8 cellular contexts compared by ENCODE assay signal in the genomic region with DNA sequence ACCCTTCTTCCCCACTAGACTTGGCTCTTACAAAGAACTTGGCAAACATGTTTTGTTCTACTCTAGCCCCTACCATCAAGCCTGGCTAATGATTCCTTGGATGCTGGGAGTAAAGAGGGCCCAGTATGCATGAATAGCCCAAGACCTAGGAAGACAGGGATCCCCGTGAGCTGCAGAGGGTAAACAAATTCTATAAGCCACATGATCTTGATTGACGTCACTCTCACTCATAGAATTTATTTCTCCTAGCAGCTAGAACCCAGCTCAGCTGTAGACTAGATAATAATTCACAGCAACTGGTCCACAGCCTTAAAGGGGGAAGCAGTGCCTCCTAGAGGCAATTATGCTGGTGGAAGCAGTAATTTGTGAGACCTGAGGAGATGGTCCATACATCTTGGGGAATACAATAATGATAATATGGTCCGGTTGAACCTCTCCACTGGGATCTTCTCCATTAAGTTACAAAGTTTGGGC. TPM values are rescaled to one million over a fixed set of nuclear protein-coding genes. Genes with fewer than 3 reads are reported as not detected.
DNase-seq lines count a peak whose midpoint lies in the region; ATAC-seq and TF ChIP-seq lines count a peak whose summit lies in the region.

No MANE protein-coding gene starts in this region.

- H3K27me3 Mint-ChIP-seq in endodermal cell (ENCODE audit: insufficient read depth): no peaks in the 10 kb centered on the region

- no peaks in the 10 kb centered on the region for H3K4me1 ChIP-seq in endodermal cell (ENCODE audit: control insufficient read depth, insufficient read depth, low read length)
- no peaks in the 10 kb centered on the region for H3K4me1 ChIP-seq in prostate gland (replicated peaks)

- POLR2A ChIA-PET in HEK293T (lab: Yijun Ruan, JAX): no interaction called here

- H3K4me1 Mint-ChIP-seq in endodermal cell: peaks cover 5% of the 10 kb centered on the region

- H3K4me3 Mint-ChIP-seq in endodermal cell: no peak overlapping the region

- TF ChIP-seq CTCF in 22Rv1 (IDR thresholded peaks at IDR 0.05) (peak; percentile 45), endodermal cell (conservative IDR thresholded peaks at IDR 0.05) (peak; percentile 80), prostate gland (IDR thresholded peaks at IDR 0.05) (peak in 1 of 4 experiments; percentile 22)

- peak; percentile 72 for DNase-seq in endodermal cell
- DNase-seq in stimulated activated CD8-positive, alpha-beta memory T cell treated with anti-CD3 and anti-CD28 coated beads, Interleukin-12 subunit alpha, Interleukin-12 subunit beta, amount 100 ng/mL, for 4 hours (ENCODE audit: low read depth): peak; percentile 24
- DNase-seq in HEK293T (ENCODE audit: extremely low spot score): no peak
- DNase-seq in prostate gland (ENCODE audit: low spot score): no peak
- DNase-seq in SIG-M5 (lab: John Stamatoyannopoulos, UW): no peak

- no peak overlapping the region for H3K9ac ChIP-seq in endodermal cell (ENCODE audit: extremely low read depth, low read length, poor library complexity, severe bottlenecking)

- TF ChIP-seq POLR2A in prostate gland (IDR thresholded peaks at IDR 0.05): no peak

- WGBS in endodermal cell (ENCODE audit: insufficient coverage in 1 of 2, insufficient read length in 1 of 2), 2 experiments: 58 to 83% methylated on average over 3 of the region's 3 CpGs
- WGBS in prostate gland: 83% methylated on average over 3 of the region's 3 CpGs

- H3K36me3 ChIP-seq in endodermal cell (ENCODE audit: control insufficient read depth, insufficient read depth, low read length) (peaks cover 8% of the 10 kb centered on the region), prostate gland (no peaks in the 10 kb centered on the region)

- H3K27ac ChIP-seq in 22Rv1 (no peak overlapping the region), endodermal cell (ENCODE audit: low read depth, low read length) (no peak overlapping the region), prostate gland (no peak overlapping the region)

- CTCF ChIA-PET in HEK293T (lab: Yijun Ruan, JAX): interaction anchor here (1.2 kb wide), 1 partner anchor 16 kb away, joined by 3 read pairs; a partner anchor contains a TSS

- H3K36me3 Mint-ChIP-seq in endodermal cell (ENCODE audit: low read depth): peaks cover 8% of the 10 kb centered on the region

- no peak overlapping the region for H3K27ac Mint-ChIP-seq in endodermal cell

- ATAC-seq in GM18907 (IDR thresholded peaks at IDR 0.05; ENCODE audit: unreplicated experiment) (peak; percentile 70), SK-N-SH treated with all-trans-retinoic acid at 6 μM for 48 hours (peak; percentile 63)

- no peaks in the 10 kb centered on the region for H3K9me3 Mint-ChIP-seq in endodermal cell

- intact Hi-C loops in prostate gland (cut with DNase I): no loop called here

- H3K9me3 ChIP-seq in endodermal cell (ENCODE audit: control insufficient read depth, low read length): no peaks in the 10 kb centered on the region
- no peaks in the 10 kb centered on the region for H3K9me3 ChIP-seq in prostate gland

- H3K4me3 ChIP-seq in endodermal cell (ENCODE audit: low read length): no peak overlapping the region
- no peak overlapping the region for H3K4me3 ChIP-seq in prostate gland

- H3K27me3 ChIP-seq in endodermal cell (ENCODE audit: control insufficient read depth, insufficient read depth, low read length, poor library complexity, severe bottlenecking) (no peaks in the 10 kb centered on the region), prostate gland (replicated peaks; ENCODE audit: insufficient read depth) (no peaks in the 10 kb centered on the region)

TF ChIP-seq in SK-N-SH treated with all-trans-retinoic acid at 6 μM for 48 hours, 23 proteins besides CTCF, POLR2A, EP300 and RAD21:
- no peak for TF ChIP-seq ESRRG (CRISPR knock-in tag; IDR thresholded peaks at IDR 0.05)
TF ChIP-seq in SK-N-SH treated with all-trans-retinoic acid at 6 μM for 48 hours: peak in this region for 0.

TF ChIP-seq in HEK293T, 16 proteins besides CTCF, POLR2A, EP300 and RAD21:
- no peak for TF ChIP-seq HDGF (IDR thresholded peaks at IDR 0.05; ENCODE audit: borderline replicate concordance)
- TF ChIP-seq FOXK2 (IDR thresholded peaks at IDR 0.05): no peak
- no peak for TF ChIP-seq BHLHE40 (IDR thresholded peaks at IDR 0.05; ENCODE audit: borderline replicate concordance)
- no peak for TF ChIP-seq SP1 (IDR thresholded peaks at IDR 0.05)
- TF ChIP-seq ZNF384 (IDR thresholded peaks at IDR 0.05): no peak
- no peak for TF ChIP-seq L3MBTL2 (conservative IDR thresholded peaks at IDR 0.05)
- TF ChIP-seq LEF1 (IDR thresholded peaks at IDR 0.05; ENCODE audit: borderline replicate concordance): no peak
- no peak for TF ChIP-seq CTBP1 (IDR thresholded peaks at IDR 0.05; ENCODE audit: borderline replicate concordance)
- TF ChIP-seq FOXA1 (IDR thresholded peaks at IDR 0.05): no peak
- no peak for TF ChIP-seq ELF4 (IDR thresholded peaks at IDR 0.05)

RNA-seq across cellular contexts. Expression of a gene that starts 16.1 kb away (rescaled TPM):
- 10 to 100 TPM; 74.5 to 75.1 TPM for total RNA-seq in endodermal cell
- polyA plus RNA-seq in endodermal cell (2013, experiment 1 of 2): 63.9 TPM
- 57.4 TPM for polyA plus RNA-seq in endodermal cell (2013, experiment 2 of 2)
- total RNA-seq in prostate gland: 10 to 100 TPM; 52.0 to 53.3 TPM

RNA-seq across cellular contexts. Expression of a gene that starts 35.0 kb away (rescaled TPM):
- total RNA-seq in endodermal cell (100 to 1,000 TPM; 176 to 183 TPM), prostate gland (100 to 1,000 TPM in 1 of 2 donors, 10 to 100 TPM in 1; 95.0 to 121 TPM)
- polyA plus RNA-seq in endodermal cell (2013, experiment 1 of 2): 143 TPM
- 141 TPM for polyA plus RNA-seq in endodermal cell (2013, experiment 2 of 2)

Comparison
In these comparisons a context has a peak if more than half of its experiments do, and no peak if none do; other contexts are left out.
1. DNase-seq: peak in endodermal cell (single experiment) and stimulated activated CD8-positive, alpha-beta memory T cell treated with anti-CD3 and anti-CD28 coated beads, Interleukin-12 subunit alpha, Interleukin-12 subunit beta, amount 100 ng/mL, for 4 hours (single experiment); none in HEK293T (single experiment), prostate gland (single experiment) and SIG-M5 (single experiment).